8 cellular contexts compared by ENCODE assay signal in genomic region chr4:178311992-178312391, GRCh38.
"Had no signal": no experiment of that assay in that cellular context is flagged by ENCODE, and none has a peak within 500 bp of the region (broad histone marks: within the 10 kb centered on the region; RNA-seq: fewer than 3 reads in every experiment).

No MANE protein-coding gene starts in this region.

- FAIRE-seq: K562 had no signal

- H3K4me3 ChIP-seq: GM23248, HAP-1, K562 had no signal

- H3K36me3 ChIP-seq: HAP-1 had no signal

- H3K4me1 ChIP-seq: HAP-1 had no signal

- H3K9me3 ChIP-seq: HAP-1 had no signal

- ATAC-seq: HCT116, K562 had no signal

- DNase-seq: GM23248, GOT3, H7, HFFc6, IMR-90 had no signal
